8 cellular contexts compared by ENCODE assay signal in the genomic region with DNA sequence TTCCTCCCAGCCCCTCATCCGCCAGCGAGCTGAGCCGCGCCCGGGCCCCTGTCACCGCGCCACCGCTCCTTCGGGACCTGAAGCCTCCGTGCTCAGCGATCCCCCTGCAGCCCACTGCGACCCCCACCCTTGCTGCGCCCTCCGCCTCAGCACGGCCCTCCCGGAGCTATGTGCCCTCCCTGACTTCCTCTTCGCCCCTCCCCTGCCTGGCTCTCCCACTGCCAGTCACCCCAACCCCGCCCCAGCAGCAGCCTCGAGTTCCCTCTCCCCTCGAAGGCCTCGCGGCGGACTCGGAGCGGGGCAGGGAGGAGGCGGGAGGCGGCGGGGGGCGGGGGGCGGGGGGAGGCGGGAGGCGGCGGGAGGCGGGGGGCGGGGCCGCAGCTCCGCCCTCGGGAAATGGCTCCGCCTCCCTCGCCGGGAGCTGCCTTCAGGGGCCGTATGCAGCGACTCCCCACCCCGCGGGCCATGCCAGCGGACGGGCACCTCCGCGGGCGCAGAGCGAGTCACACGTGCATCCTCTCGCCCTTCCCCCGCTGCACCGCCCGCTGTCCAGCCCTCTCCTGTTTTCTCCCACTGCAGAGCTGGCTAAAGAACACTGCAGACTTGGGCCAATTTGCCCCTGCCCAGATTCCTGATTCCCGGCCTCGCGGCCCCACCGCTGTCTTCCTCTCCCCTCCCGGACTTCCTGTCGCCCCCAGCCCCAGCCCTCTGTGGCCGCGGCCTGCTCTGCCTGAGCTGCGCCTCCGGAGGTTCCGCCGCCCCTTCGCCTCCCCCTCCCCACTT. TPM values are rescaled to one million over a fixed set of nuclear protein-coding genes. Genes with fewer than 3 reads are reported as not detected.
DNase-seq lines count a peak whose midpoint lies in the region; ATAC-seq and TF ChIP-seq lines count a peak whose summit lies in the region.

No MANE protein-coding gene starts in this region.

- H3K27ac ChIP-seq in colonic mucosa: peak overlapping the region; percentile 89

- intact Hi-C loops in colonic mucosa (cut with DNase I): no loop called here

- no peaks in the 10 kb centered on the region for H3K9me3 ChIP-seq in colonic mucosa

- peak overlapping the region; percentile 38 for H3K4me3 ChIP-seq in colonic mucosa

- H3K4me1 ChIP-seq in colonic mucosa: no peaks in the 10 kb centered on the region

- H3K27me3 ChIP-seq in colonic mucosa: no peaks in the 10 kb centered on the region

- H3K36me3 ChIP-seq in colonic mucosa: no peaks in the 10 kb centered on the region

- peak; percentile 78 for DNase-seq in NCI-H460 (ENCODE audit: extremely low read depth, low read depth)
- DNase-seq in activated CD4-positive, alpha-beta T cell treated with anti-CD3 and anti-CD28 coated beads for 48 hours: peak; percentile 88
- DNase-seq in colonic mucosa: peak; percentile 94
- peak; percentile 97 for DNase-seq in left lobe of liver (ENCODE audit: low spot score)
- peak; percentile 66 to 71 for DNase-seq in stimulated activated CD4-positive, alpha-beta T cell treated with anti-CD3 and anti-CD28 coated beads, Interleukin-1b, Interleukin-23, amount 100 ng/mL, for 4 hours (ENCODE audit: low read depth in 2 of 2)

- peak overlapping the region; percentile 46 to 51 for H3K9ac ChIP-seq in colonic mucosa (ENCODE audit: low read depth in 2 of 2, low read length in 2 of 2)

- ATAC-seq in GM18511 (IDR thresholded peaks at IDR 0.05; ENCODE audit: unreplicated experiment) (peak; percentile 82), HG03354 (IDR thresholded peaks at IDR 0.05; ENCODE audit: poor library complexity, severe bottlenecking, unreplicated experiment) (peak; percentile 82), left lobe of liver (peak; percentile 84), GM18858 (IDR thresholded peaks at IDR 0.05; ENCODE audit: unreplicated experiment) (no peak)

- TF ChIP-seq CTCF in colonic mucosa (IDR thresholded peaks at IDR 0.05): no peak

RNA-seq across cellular contexts. Expression of gene ADIPOR2, which starts 29.1 kb away (rescaled TPM):
- total RNA-seq in NCI-H460 (2014; rRNA removed; shearing (Covaris generic)): 28.1 and 32.1 TPM in 2 replicates
- 19.5 and 24.5 TPM in 2 replicates for polyA plus RNA-seq in NCI-H460 (2014; cell fraction: nucleus; rRNA removed)
- total RNA-seq in colonic mucosa (100 to 1,000 TPM in 1 of 2 donors, 10 to 100 TPM in 1; 68.3 to 138 TPM), left lobe of liver (58.0 TPM)

RNA-seq across cellular contexts. Expression of gene WNT5B, which starts 32.7 kb away (rescaled TPM):
- total RNA-seq in NCI-H460 (2014; rRNA removed; shearing (Covaris generic)): 3.3 and 7.6 TPM in 2 replicates
- polyA plus RNA-seq in NCI-H460 (2014; cell fraction: nucleus; rRNA removed): 9.2 and 13.9 TPM in 2 replicates
- 1 to 10 TPM; 1.5 to 5.9 TPM for total RNA-seq in colonic mucosa
- 4.2 TPM for total RNA-seq in left lobe of liver
